Comparison of ENCODE assay signal across 1 cellular context in the genomic region with DNA sequence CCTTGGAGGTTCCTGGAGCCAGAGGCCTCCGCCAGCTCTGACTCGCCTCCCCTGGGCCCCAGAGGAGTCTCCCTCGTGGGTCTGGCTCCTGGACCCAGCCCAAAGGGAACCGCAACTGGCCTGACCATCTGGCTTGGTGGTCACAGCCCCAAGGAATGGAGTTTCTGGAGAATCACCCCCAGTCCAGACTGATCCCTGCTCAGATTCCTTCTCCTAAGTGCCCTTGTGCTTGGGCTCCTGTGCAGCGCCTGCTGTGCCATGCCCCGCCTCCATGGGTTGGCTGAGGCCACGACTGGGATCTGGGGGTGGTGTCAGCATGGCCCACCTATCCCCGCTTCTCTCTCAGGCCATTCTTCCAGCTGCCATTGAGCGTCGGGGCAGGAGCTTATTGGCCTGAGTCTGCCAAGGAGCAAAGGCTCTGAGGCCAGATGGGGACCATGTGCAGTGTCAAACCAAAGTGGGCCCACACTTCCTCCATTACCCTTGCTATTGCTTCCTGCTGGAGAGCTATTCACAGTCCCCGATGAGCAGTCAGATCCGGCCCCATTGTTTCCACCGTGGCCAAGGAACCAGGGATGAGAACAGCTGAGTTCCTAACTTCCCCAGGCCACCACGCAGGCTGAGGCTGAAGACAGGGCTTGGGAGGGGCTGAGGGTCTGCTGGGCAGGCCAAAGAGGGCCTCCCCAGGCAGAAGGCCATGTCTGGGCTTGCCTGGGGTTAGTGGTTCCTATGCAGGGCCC.
TF ChIP-seq lines count a peak whose summit lies in the region.

No MANE protein-coding gene starts in this region.

TF ChIP-seq in PFSK-1, 5 proteins besides CTCF, POLR2A, EP300 and RAD21 (continued from another document):
- TF ChIP-seq FOXP2 (optimal IDR thresholded peaks at IDR 0.05; ENCODE audit: borderline replicate concordance, extremely low read depth, extremely low read length, insufficient read depth), result peak; percentile 17
